In genomic region chr11:13376838-13377237, GRCh38 we compare ENCODE assay signal across 26 cellular contexts.
A peak's percentile ranks its signal among the peaks of the same experiment; 100 is the strongest.
DNase-seq lines count a peak whose midpoint lies in the region; ATAC-seq and TF ChIP-seq lines count a peak whose summit lies in the region.
"Had no signal": no experiment of that assay in that cellular context is flagged by ENCODE, and none has a peak within 500 bp of the region (broad histone marks: within the 10 kb centered on the region; RNA-seq: fewer than 3 reads in every experiment).

No MANE protein-coding gene starts in this region.

- no peaks in the 10 kb centered on the region for H3K9me3 Mint-ChIP-seq in CD4-positive, alpha-beta memory T cell
- H3K9me3 Mint-ChIP-seq: mesothelial cell of epicardium, nephron progenitor cell had no signal

- no peak for TF ChIP-seq EP300 in gastroesophageal sphincter (IDR thresholded peaks at IDR 0.05)

- DNase-seq in NCI-H2196 (lab: John Stamatoyannopoulos, UW; ENCODE audit: unreplicated experiment) (peak; percentile 44), NCI-H2196 treated with DMSO at 0.1 percent for 48 hours (lab: John Stamatoyannopoulos, UW; ENCODE audit: unreplicated experiment) (no peak), NCI-H2029 treated with DMSO at 0.1 percent for 48 hours (lab: John Stamatoyannopoulos, UW) (peak; percentile 71), left colon (no peak), putamen (ENCODE audit: low spot score) (no peak)
- no peak for DNase-seq in CD4-positive, alpha-beta memory T cell
- DNase-seq: activated CD4-positive, alpha-beta T cell treated with anti-CD3 and anti-CD28 coated beads, Interleukin-2, amount 50 U/mL, for 4 hours; activated CD8-positive, alpha-beta memory T cell treated with anti-CD3 and anti-CD28 coated beads, Interleukin-2, amount 50 U/mL, for 4 hours; activated gamma-delta T cell; Calu3; central memory CD4-positive, alpha-beta T cell; GOT3; head of caudate nucleus; IMR-90; NCI-H1436 treated with DMSO at 0.1 percent for 48 hours; NCI-H446; nephron progenitor cell; Peyer's patch; right lobe of liver; T-helper 9 cell had no signal

- 93% methylated on average over 6 of the region's 8 CpGs; no CpG with 5 or more reads in 1 of the 2 donors for WGBS in gastroesophageal sphincter (ENCODE audit: low coverage in 1 of 2), 2 donors

- no peaks in the 10 kb centered on the region for H3K9me3 ChIP-seq in CD4-positive, alpha-beta memory T cell (ENCODE audit: control insufficient read depth in 1 of 2, low read length in 2 of 2)
- no peaks in the 10 kb centered on the region for H3K9me3 ChIP-seq in gastroesophageal sphincter
- H3K9me3 ChIP-seq: ascending aorta, Peyer's patch, right lobe of liver had no signal

- H3K4me1 Mint-ChIP-seq in CD4-positive, alpha-beta memory T cell: peaks cover 0 to 2% (median 0%) of the 10 kb centered on the region in 4 donors
- H3K4me1 Mint-ChIP-seq: mesothelial cell of epicardium had no signal

- no peaks in the 10 kb centered on the region for H3K4me1 ChIP-seq in CD4-positive, alpha-beta memory T cell (ENCODE audit: insufficient read depth, low read length)
- no peaks in the 10 kb centered on the region for H3K4me1 ChIP-seq in gastroesophageal sphincter
- H3K4me1 ChIP-seq: parathyroid adenoma, Peyer's patch, right lobe of liver had no signal

- no peaks in the 10 kb centered on the region for H3K27me3 Mint-ChIP-seq in CD4-positive, alpha-beta memory T cell

- CTCF ChIA-PET in CD4-positive, alpha-beta memory T cell (lab: Charles Lee; ENCODE audit: partially characterized antibody): interaction anchor here (1.0 kb wide), 1 partner anchor 33 kb away, joined by 3 read pairs; no protein-coding TSS in a partner anchor

- H3K27me3 ChIP-seq in CD4-positive, alpha-beta memory T cell (ENCODE audit: insufficient read depth, low read length): no peaks in the 10 kb centered on the region
- no peaks in the 10 kb centered on the region for H3K27me3 ChIP-seq in gastroesophageal sphincter
- H3K27me3 ChIP-seq: ascending aorta, Peyer's patch, right lobe of liver had no signal

- H3K4me3 Mint-ChIP-seq in CD4-positive, alpha-beta memory T cell: no peak overlapping the region
- H3K4me3 Mint-ChIP-seq: mesothelial cell of epicardium, nephron progenitor cell had no signal

- H3K36me3 Mint-ChIP-seq in CD4-positive, alpha-beta memory T cell: peaks cover 63 to 84% of the 10 kb centered on the region in 2 donors

- TF ChIP-seq CTCF in gastroesophageal sphincter (IDR thresholded peaks at IDR 0.05): no peak

- peak; percentile 7 for ATAC-seq in left colon
- ATAC-seq in HG03039 (IDR thresholded peaks at IDR 0.05; ENCODE audit: unreplicated experiment): no peak
- ATAC-seq in gastroesophageal sphincter: no peak

- no peak overlapping the region for H3K4me3 ChIP-seq in CD4-positive, alpha-beta memory T cell (ENCODE audit: low read length in 2 of 2)
- H3K4me3 ChIP-seq in gastroesophageal sphincter: no peak overlapping the region
- H3K4me3 ChIP-seq: ascending aorta, Peyer's patch, right lobe of liver, SK-N-MC had no signal

- intact Hi-C loops in CD4-positive, alpha-beta memory T cell (cut with micrococcal nuclease): no loop called here
- intact Hi-C loops in left colon (cut with DNase I, micrococcal nuclease): no loop called here

- POLR2A ChIA-PET in CD4-positive, alpha-beta memory T cell (lab: Charles Lee; ENCODE audit: partially characterized antibody): no interaction called here

- peak overlapping the region in 5 of 7 donors; percentile 1 to 68 (median 53) for H3K27ac Mint-ChIP-seq in CD4-positive, alpha-beta memory T cell
- H3K27ac Mint-ChIP-seq: mesothelial cell of epicardium, nephron progenitor cell had no signal

- no peak overlapping the region for H3K27ac ChIP-seq in CD4-positive, alpha-beta memory T cell (ENCODE audit: low read depth, low read length)
- no peak overlapping the region for H3K27ac ChIP-seq in gastroesophageal sphincter
- H3K27ac ChIP-seq: ascending aorta, parathyroid adenoma, Peyer's patch, right lobe of liver, SK-N-MC had no signal

- TF ChIP-seq POLR2A in gastroesophageal sphincter (IDR thresholded peaks at IDR 0.05): no peak

- peaks cover 90% of the 10 kb centered on the region for H3K36me3 ChIP-seq in CD4-positive, alpha-beta memory T cell (ENCODE audit: insufficient read depth, low read length)
- H3K36me3 ChIP-seq in gastroesophageal sphincter: peaks cover 0 to 100% of the 10 kb centered on the region in 2 donors

Comparison
In these comparisons a context has a peak if more than half of its experiments do, and no peak if none do; other contexts are left out.
1. DNase-seq: peak in NCI-H2196 (single experiment) and NCI-H2029 treated with DMSO at 0.1 percent for 48 hours (single experiment); none in NCI-H2196 treated with DMSO at 0.1 percent for 48 hours (single experiment), CD4-positive, alpha-beta memory T cell (0 of 5), left colon (0 of 2) and putamen (single experiment).